Comparison of ENCODE assay signal across 33 cellular contexts in genomic region chr6:38687043-38687353, GRCh38. TPM values are rescaled to one million over a fixed set of nuclear protein-coding genes. Genes with fewer than 3 reads are reported as not detected.
DNase-seq lines count a peak whose midpoint lies in the region; ATAC-seq, FAIRE-seq and TF ChIP-seq lines count a peak whose summit lies in the region.
"Had no signal": no experiment of that assay in that cellular context is flagged by ENCODE, and none has a peak within 500 bp of the region (broad histone marks: within the 10 kb centered on the region; RNA-seq: fewer than 3 reads in every experiment).

No MANE protein-coding gene starts in this region.

- H3K27me3 ChIP-seq in HepG2 (ENCODE audit: control insufficient read depth in 1 of 2, insufficient read depth in 2 of 2, low read length in 2 of 2), result no peaks in the 10 kb centered on the region
- H3K27me3 ChIP-seq: cardiac muscle cell, hepatocyte, ovary, Peyer's patch, upper lobe of right lung had no signal

- peak overlapping the region; percentile 23 for H3K27ac ChIP-seq in HepG2 (ENCODE audit: extremely low read length, insufficient read depth, low read length)
- H3K27ac ChIP-seq: A549, cardiac muscle cell, hepatocyte, ovary, Peyer's patch, upper lobe of right lung, WERI-Rb-1 had no signal

- H4K20me1 ChIP-seq in HepG2 (ENCODE audit: insufficient read depth, low read length), result peaks cover 30% of the 10 kb centered on the region

- peaks cover 0 to 31% of the 10 kb centered on the region in 2 experiments for H3K36me3 ChIP-seq in HepG2 (replicated peaks in 1 of 2; ENCODE audit: control insufficient read depth in 1 of 2, insufficient read depth in 2 of 2, low read length in 2 of 2)
- H3K36me3 ChIP-seq: ovary had no signal

- ATAC-seq in Right ventricle myocardium superior (ENCODE audit: poor library complexity) (peak; percentile 69), HepG2 (peak; percentile 89), HG02938 (IDR thresholded peaks at IDR 0.05; ENCODE audit: unreplicated experiment) (no peak)
- ATAC-seq: A549; activated T-cell treated with anti-CD3 and anti-CD28 coated beads, Interleukin-2, amount 50 U/mL, for 4 hours; upper lobe of right lung had no signal

- H3K4me1 Mint-ChIP-seq in chondrocyte (ENCODE audit: low read depth), result peaks cover 14% of the 10 kb centered on the region

- peak in 1 of 2 experiments; percentile 29; a peak in 1 of 4 replicates for TF ChIP-seq EP300 in HepG2 (IDR thresholded peaks at IDR 0.05; ENCODE audit: low read depth in 2 of 2, low read length in 2 of 2)
- no peak for TF ChIP-seq EP300 in HepG2 (CRISPR knock-in tag; IDR thresholded peaks at IDR 0.05; ENCODE audit: borderline replicate concordance)

- FAIRE-seq in HepG2 (lab: Jason Lieb, UNC), result no peak
- FAIRE-seq: A549, endometrium, frontal cortex, H54 had no signal

- H3K9ac ChIP-seq in HepG2 (ENCODE audit: insufficient read depth, low read depth, low read length), result no peak overlapping the region

- TF ChIP-seq POLR2A in HepG2 (IDR thresholded peaks at IDR 0.05; ENCODE audit: insufficient read depth in 1 of 2, low read depth in 2 of 2, low read length in 2 of 2), result no peak

- H3K79me2 ChIP-seq in HepG2 (ENCODE audit: insufficient read depth, low read length), result peaks cover 30% of the 10 kb centered on the region

- no peaks in the 10 kb centered on the region for H3K27me3 Mint-ChIP-seq in chondrocyte (ENCODE audit: low read depth)
- H3K27me3 Mint-ChIP-seq: activated naive CD8-positive, alpha-beta T cell treated with anti-CD3 and anti-CD28 coated beads, Interleukin-2, amount 10 ng/mL, durations not matched to agents 7 days and 5 days; CD4-positive, alpha-beta memory T cell; dendritic cell treated with granulocyte-macrophage colony-stimulating factor and Interleukin-4, amounts not matched to agents 40 ng/mL and 50 ng/mL, for 4 days; memory B cell had no signal

- H3K4me3 Mint-ChIP-seq in chondrocyte (ENCODE audit: unreplicated experiment), result no peak overlapping the region
- H3K4me3 Mint-ChIP-seq: activated naive CD8-positive, alpha-beta T cell treated with anti-CD3 and anti-CD28 coated beads, Interleukin-2, amount 10 ng/mL, durations not matched to agents 7 days and 5 days; activated T-cell treated with anti-CD3 and anti-CD28 coated beads, Interleukin-2, amount 50 U/mL, for 4 hours; CD4-positive, alpha-beta memory T cell; dendritic cell treated with granulocyte-macrophage colony-stimulating factor and Interleukin-4, amounts not matched to agents 40 ng/mL and 50 ng/mL, for 4 days; memory B cell had no signal

- H3K4me1 ChIP-seq in HepG2 (ENCODE audit: insufficient read depth, low read length), result peaks cover 33% of the 10 kb centered on the region
- H3K4me1 ChIP-seq: A549 had no signal

- DNase-seq in Right ventricle myocardium superior, result no peak
- DNase-seq in cardiac septum (ENCODE audit: low spot score), result no peak
- DNase-seq in chondrocyte (ENCODE audit: low spot score), result no peak
- DNase-seq in HepG2 (ENCODE audit: low spot score), result peak; percentile 47
- no peak for DNase-seq in NCI-H510A (lab: John Stamatoyannopoulos, UW)
- DNase-seq in NCI-H2227 (lab: John Stamatoyannopoulos, UW; ENCODE audit: unreplicated experiment), result no peak
- DNase-seq in germinal center (ENCODE audit: low spot score), result no peak
- DNase-seq: activated CD4-positive, alpha-beta T cell treated with anti-CD3 and anti-CD28 coated beads, Interleukin-2, amount 50 U/mL, for 1 hour; activated gamma-delta T cell treated with Interleukin-2 at 50 U/mL for 16 hours; activated naive CD8-positive, alpha-beta T cell treated with anti-CD3 and anti-CD28 coated beads, Interleukin-2, amount 10 ng/mL, durations not matched to agents 7 days and 5 days; activated T-cell treated with anti-CD3 and anti-CD28 coated beads, Interleukin-2, amount 50 U/mL, for 4 hours; AML-193; aorta; CD4-positive, alpha-beta memory T cell; NCI-H1436 treated with DMSO at 0.1 percent for 48 hours; NCI-H774; ovary; Peyer's patch; stimulated activated naive CD4-positive, alpha-beta T cell; T1000; upper lobe of right lung; WERI-Rb-1 had no signal

- intact Hi-C loops in Right ventricle myocardium superior (cut with DNase I), result no loop called here
- intact Hi-C loops in cardiac septum (cut with DNase I), result no loop called here
- intact Hi-C loops in HepG2 (cut with micrococcal nuclease; ENCODE audit: unreplicated experiment), result no loop called here

- peak overlapping the region; percentile 10 for H3K27ac Mint-ChIP-seq in chondrocyte (ENCODE audit: unreplicated experiment)
- H3K27ac Mint-ChIP-seq: activated naive CD8-positive, alpha-beta T cell treated with anti-CD3 and anti-CD28 coated beads, Interleukin-2, amount 10 ng/mL, durations not matched to agents 7 days and 5 days; dendritic cell treated with granulocyte-macrophage colony-stimulating factor and Interleukin-4, amounts not matched to agents 40 ng/mL and 50 ng/mL, for 4 days; memory B cell had no signal

- H3K9me3 Mint-ChIP-seq in chondrocyte (ENCODE audit: low read depth), result no peaks in the 10 kb centered on the region
- H3K9me3 Mint-ChIP-seq: activated naive CD8-positive, alpha-beta T cell treated with anti-CD3 and anti-CD28 coated beads, Interleukin-2, amount 10 ng/mL, durations not matched to agents 7 days and 5 days; activated T-cell treated with anti-CD3 and anti-CD28 coated beads, Interleukin-2, amount 50 U/mL, for 4 hours; CD4-positive, alpha-beta memory T cell; dendritic cell treated with granulocyte-macrophage colony-stimulating factor and Interleukin-4, amounts not matched to agents 40 ng/mL and 50 ng/mL, for 4 days; memory B cell had no signal

- H2AFZ ChIP-seq in HepG2 (ENCODE audit: low read length), result no peak overlapping the region
- H2AFZ ChIP-seq: hepatocyte had no signal

- WGBS in HepG2 (ENCODE audit: low lambda C conversion rate), result 57% methylated on average over 2 of the region's 2 CpGs

- H3K36me3 Mint-ChIP-seq in chondrocyte (ENCODE audit: low read depth), result peaks cover 9% of the 10 kb centered on the region

- no peak for TF ChIP-seq CTCF in chondrocyte (IDR thresholded peaks at IDR 0.05)
- TF ChIP-seq CTCF in HepG2 (CRISPR knock-in tag; IDR thresholded peaks at IDR 0.05), result no peak

- no peak for TF ChIP-seq RAD21 in HepG2 (CRISPR knock-in tag; IDR thresholded peaks at IDR 0.05)

- no peak overlapping the region for H3K4me3 ChIP-seq in HepG2 (replicated peaks in 1 of 3; ENCODE audit: insufficient read depth in 1 of 3, low read depth in 2 of 3, low read length in 3 of 3)
- H3K4me3 ChIP-seq: A549, cardiac muscle cell, hepatocyte, ovary, Peyer's patch, smooth muscle cell, upper lobe of right lung had no signal

- POLR2A ChIA-PET in HepG2 (lab: Yijun Ruan, JAX), result no interaction called here

- no TSS peak for BruUV-seq in HepG2 (replicated peaks; lab: Mats Ljungman, UMichigan)

- no peaks in the 10 kb centered on the region for H3K9me3 ChIP-seq in HepG2 (ENCODE audit: low read length)
- H3K9me3 ChIP-seq: A549, ovary, Peyer's patch, upper lobe of right lung had no signal

- H3K4me2 ChIP-seq in HepG2 (ENCODE audit: low read depth, low read length), result no peak overlapping the region
- H3K4me2 ChIP-seq: A549, hepatocyte had no signal

- CTCF ChIA-PET in HepG2 (lab: Yijun Ruan, JAX; ENCODE audit: low intra/inter-chr PET ratio, low total read pairs), result no interaction called here

- in situ Hi-C loops in HepG2 (cut with HindIII; ENCODE audit: extremely low pct_ligation_motif_present, low pct_unique_long_range_greater_than_20kb), result no loop called here

RNA-seq across cellular contexts. Expression of gene GLO1, which starts 15.9 kb away (rescaled TPM):
- total RNA-seq in Right ventricle myocardium superior (85.5 TPM), cardiac septum (70.3 TPM), chondrocyte (71.0 to 77.7 TPM (median 76.1 TPM) in 3 replicates), HepG2 (2016; rRNA removed; fragmentation: Illumina TruSeq; extraction: Trizol) (177 and 282 TPM in 2 replicates)
- 25.6 and 26.7 TPM in 2 replicates for total RNA-seq in HepG2 (2016; cell fraction: cytosol; rRNA removed; fragmentation: Illumina TruSeq; extraction: Trizol; ENCODE audit: low read depth)
- total RNA-seq in HepG2 (2016; cell fraction: insoluble cytoplasmic fraction; rRNA removed; fragmentation: Illumina TruSeq; extraction: Trizol), result 176 and 303 TPM in 2 replicates
- total RNA-seq in HepG2 (2016; cell fraction: membrane; rRNA removed; fragmentation: Illumina TruSeq; extraction: Trizol), result 87.3 and 99.8 TPM in 2 replicates
- total RNA-seq in HepG2 (2016; cell fraction: nucleus; rRNA removed; fragmentation: Illumina TruSeq; extraction: Trizol), result 82.3 and 88.7 TPM in 2 replicates
- polyA plus RNA-seq in HepG2 (2011; rRNA removed), result 55.0 and 77.1 TPM in 2 replicates
- polyA plus RNA-seq in HepG2 (2011; cell fraction: cytosol; rRNA removed), result 36.6 and 63.7 TPM in 2 replicates
- polyA plus RNA-seq in HepG2 (2011; cell fraction: nucleus; rRNA removed), result 8.3 and 11.4 TPM in 2 replicates
- 99.9 and 146 TPM in 2 replicates for polyA plus RNA-seq in HepG2 (2012)
- 29.9 and 32.0 TPM in 2 replicates for polyA plus RNA-seq in HepG2 (2016; cell fraction: cytosol; fragmentation: Illumina TruSeq; extraction: Trizol; ENCODE audit: low read depth)
- polyA plus RNA-seq in HepG2 (2016; cell fraction: insoluble cytoplasmic fraction; fragmentation: Illumina TruSeq; extraction: Trizol; ENCODE audit: low read depth), result 301 and 355 TPM in 2 replicates
- 81.5 and 87.4 TPM in 2 replicates for polyA plus RNA-seq in HepG2 (2016; cell fraction: membrane; fragmentation: Illumina TruSeq; extraction: Trizol; ENCODE audit: low read depth)
- polyA plus RNA-seq in HepG2 (2016; cell fraction: nucleus; fragmentation: Illumina TruSeq; extraction: Trizol; ENCODE audit: insufficient read depth, low read depth), result 112 and 115 TPM in 2 replicates
- polyA minus RNA-seq in HepG2 (2011; rRNA and poly(A)+ RNA removed; ENCODE audit: low replicate concordance), result 18.4 and 27.9 TPM in 2 replicates
- polyA minus RNA-seq in HepG2 (2011; cell fraction: cytosol; rRNA and poly(A)+ RNA removed), result 37.8 and 41.0 TPM in 2 replicates
- 15.6 and 21.0 TPM in 2 replicates for polyA minus RNA-seq in HepG2 (2011; cell fraction: nucleus; rRNA and poly(A)+ RNA removed)

RNA-seq across cellular contexts. Expression of gene DNAH8, which starts 28.1 kb away (rescaled TPM):
- 0.03 TPM for total RNA-seq in Right ventricle myocardium superior
- 0.03 TPM for total RNA-seq in cardiac septum
- 0.05 to 0.24 TPM (median 0.15 TPM) in 3 replicates for total RNA-seq in chondrocyte
- not detected in 2 replicates for total RNA-seq in HepG2 (2016; rRNA removed; fragmentation: Illumina TruSeq; extraction: Trizol)
- total RNA-seq in HepG2 (2016; cell fraction: cytosol; rRNA removed; fragmentation: Illumina TruSeq; extraction: Trizol; ENCODE audit: low read depth), result not detected in 2 replicates
- total RNA-seq in HepG2 (2016; cell fraction: insoluble cytoplasmic fraction; rRNA removed; fragmentation: Illumina TruSeq; extraction: Trizol), result not detected in 2 replicates
- not detected in 2 replicates for total RNA-seq in HepG2 (2016; cell fraction: membrane; rRNA removed; fragmentation: Illumina TruSeq; extraction: Trizol)
- not detected in 2 replicates for total RNA-seq in HepG2 (2016; cell fraction: nucleus; rRNA removed; fragmentation: Illumina TruSeq; extraction: Trizol)
- polyA plus RNA-seq in HepG2 (2011; rRNA removed), result not detected in 2 replicates
- not detected in 2 replicates for polyA plus RNA-seq in HepG2 (2011; cell fraction: cytosol; rRNA removed)
- not detected in 2 replicates for polyA plus RNA-seq in HepG2 (2011; cell fraction: nucleus; rRNA removed)
- not detected in 2 replicates for polyA plus RNA-seq in HepG2 (2012)
- not detected in 2 replicates for polyA plus RNA-seq in HepG2 (2016; cell fraction: cytosol; fragmentation: Illumina TruSeq; extraction: Trizol; ENCODE audit: low read depth)
- polyA plus RNA-seq in HepG2 (2016; cell fraction: insoluble cytoplasmic fraction; fragmentation: Illumina TruSeq; extraction: Trizol; ENCODE audit: low read depth), result not detected in 2 replicates
- polyA plus RNA-seq in HepG2 (2016; cell fraction: membrane; fragmentation: Illumina TruSeq; extraction: Trizol; ENCODE audit: low read depth), result not detected in 2 replicates
- polyA plus RNA-seq in HepG2 (2016; cell fraction: nucleus; fragmentation: Illumina TruSeq; extraction: Trizol; ENCODE audit: insufficient read depth, low read depth), result not detected in 2 replicates
- polyA minus RNA-seq in HepG2 (2011; rRNA and poly(A)+ RNA removed; ENCODE audit: low replicate concordance), result not detected in 2 replicates
- not detected in 2 replicates for polyA minus RNA-seq in HepG2 (2011; cell fraction: cytosol; rRNA and poly(A)+ RNA removed)
- not detected in 2 replicates for polyA minus RNA-seq in HepG2 (2011; cell fraction: nucleus; rRNA and poly(A)+ RNA removed)
- total RNA-seq: cardiac muscle cell, LHCN-M2, smooth muscle cell had no signal
- polyA plus RNA-seq: A549, cardiac muscle cell, smooth muscle cell had no signal

RNA-seq across cellular contexts. Expression of gene BTBD9, which starts 47.3 kb away (rescaled TPM):
- total RNA-seq in Right ventricle myocardium superior, result 14.9 TPM
- total RNA-seq in cardiac septum, result 24.2 TPM
- total RNA-seq in chondrocyte, result 14.0 to 15.3 TPM (median 14.8 TPM) in 3 replicates
- total RNA-seq in HepG2 (2016; rRNA removed; fragmentation: Illumina TruSeq; extraction: Trizol), result 1.8 and 3.0 TPM in 2 replicates
- total RNA-seq in HepG2 (2016; cell fraction: cytosol; rRNA removed; fragmentation: Illumina TruSeq; extraction: Trizol; ENCODE audit: low read depth), result 9.0 and 9.2 TPM in 2 replicates
- 1.9 and 2.7 TPM in 2 replicates for total RNA-seq in HepG2 (2016; cell fraction: insoluble cytoplasmic fraction; rRNA removed; fragmentation: Illumina TruSeq; extraction: Trizol)
- total RNA-seq in HepG2 (2016; cell fraction: membrane; rRNA removed; fragmentation: Illumina TruSeq; extraction: Trizol), result 6.2 and 6.3 TPM in 2 replicates
- total RNA-seq in HepG2 (2016; cell fraction: nucleus; rRNA removed; fragmentation: Illumina TruSeq; extraction: Trizol), result 3.9 and 4.3 TPM in 2 replicates
- polyA plus RNA-seq in HepG2 (2011; rRNA removed), result 1.2 TPM in 2 replicates
- polyA plus RNA-seq in HepG2 (2011; cell fraction: cytosol; rRNA removed), result 0.43 and 0.58 TPM in 2 replicates
- polyA plus RNA-seq in HepG2 (2011; cell fraction: nucleus; rRNA removed), result 1.1 and 1.7 TPM in 2 replicates
- 0.68 and 0.76 TPM in 2 replicates for polyA plus RNA-seq in HepG2 (2012)
- 0.05 TPM in 2 replicates for polyA plus RNA-seq in HepG2 (2016; cell fraction: cytosol; fragmentation: Illumina TruSeq; extraction: Trizol; ENCODE audit: low read depth)
- polyA plus RNA-seq in HepG2 (2016; cell fraction: insoluble cytoplasmic fraction; fragmentation: Illumina TruSeq; extraction: Trizol; ENCODE audit: low read depth), result 1.0 and 1.4 TPM in 2 replicates
- 0.11 and 0.13 TPM in 2 replicates for polyA plus RNA-seq in HepG2 (2016; cell fraction: membrane; fragmentation: Illumina TruSeq; extraction: Trizol; ENCODE audit: low read depth)
- polyA plus RNA-seq in HepG2 (2016; cell fraction: nucleus; fragmentation: Illumina TruSeq; extraction: Trizol; ENCODE audit: insufficient read depth, low read depth), result 0.85 and 1.1 TPM in 2 replicates
- 4.7 and 8.0 TPM in 2 replicates for polyA minus RNA-seq in HepG2 (2011; rRNA and poly(A)+ RNA removed; ENCODE audit: low replicate concordance)
- polyA minus RNA-seq in HepG2 (2011; cell fraction: cytosol; rRNA and poly(A)+ RNA removed), result 2.0 and 2.2 TPM in 2 replicates
- polyA minus RNA-seq in HepG2 (2011; cell fraction: nucleus; rRNA and poly(A)+ RNA removed), result 18.9 and 26.6 TPM in 2 replicates
